10 cellular contexts compared by ENCODE assay signal in the genomic region with DNA sequence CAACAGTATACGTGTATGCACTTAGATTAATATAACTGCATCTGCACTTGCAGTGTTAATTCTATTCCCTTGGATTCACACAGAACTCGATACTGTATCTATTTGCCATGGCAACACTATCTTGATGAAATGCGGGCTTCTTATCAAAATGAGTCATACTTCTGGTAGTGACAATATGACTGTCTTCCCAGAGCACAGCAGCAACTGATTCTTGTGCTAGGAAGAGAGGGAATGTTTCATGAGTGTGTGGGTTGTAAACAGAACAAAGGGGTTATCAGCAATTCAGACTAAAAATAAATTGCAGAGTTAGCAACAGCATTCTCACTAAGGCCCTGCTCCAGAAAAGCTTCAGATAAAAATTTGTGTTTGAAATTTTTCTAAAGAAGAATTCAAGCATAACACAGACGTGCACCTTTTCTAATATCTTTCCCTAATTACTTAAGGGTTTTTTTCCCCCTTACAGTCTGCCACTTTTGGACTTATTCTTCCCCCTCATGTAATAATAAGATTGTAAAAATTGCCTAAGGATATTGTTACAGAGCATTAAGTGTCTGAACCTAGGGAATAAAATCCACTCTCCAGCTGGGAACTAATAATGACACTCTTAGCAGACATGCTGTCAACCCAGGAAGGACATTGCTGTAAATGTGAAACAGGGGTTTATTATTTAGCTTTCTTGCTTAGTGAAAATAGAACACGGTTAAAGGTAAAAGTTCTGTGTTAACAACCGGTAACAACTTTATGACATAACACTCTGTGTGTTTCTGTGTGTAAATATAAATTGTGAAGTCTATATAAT.
DNase-seq lines count a peak whose midpoint lies in the region; ATAC-seq and TF ChIP-seq lines count a peak whose summit lies in the region.
"Had no signal": no experiment of that assay in that cellular context is flagged by ENCODE, and none has a peak within 500 bp of the region (broad histone marks: within the 10 kb centered on the region; RNA-seq: fewer than 3 reads in every experiment).

No MANE protein-coding gene starts in this region.

- ATAC-seq in mucosa of descending colon, result peak; percentile 68
- no peak for ATAC-seq in GM18907 (IDR thresholded peaks at IDR 0.05; ENCODE audit: unreplicated experiment)
- no peak for ATAC-seq in HG02678 (IDR thresholded peaks at IDR 0.05; ENCODE audit: unreplicated experiment)

- intact Hi-C loops in mucosa of descending colon (cut with DNase I, micrococcal nuclease), result no loop called here

- H3K9me3 ChIP-seq in mucosa of descending colon, result no peaks in the 10 kb centered on the region
- H3K9me3 ChIP-seq: upper lobe of left lung had no signal

- no peaks in the 10 kb centered on the region for H3K4me1 ChIP-seq in mucosa of descending colon (ENCODE audit: low read depth)
- H3K4me1 ChIP-seq: upper lobe of left lung had no signal

- H3K4me3 ChIP-seq in mucosa of descending colon, result no peak overlapping the region
- H3K4me3 ChIP-seq: upper lobe of left lung had no signal

- H3K36me3 ChIP-seq in mucosa of descending colon (ENCODE audit: low read depth), result no peaks in the 10 kb centered on the region
- H3K36me3 ChIP-seq: upper lobe of left lung had no signal

- peak; percentile 19 for DNase-seq in DMS79 treated with DMSO at 0.1 percent for 48 hours (lab: John Stamatoyannopoulos, UW)
- DNase-seq in NCI-H2171 (lab: John Stamatoyannopoulos, UW), result peak; percentile 24
- peak in 6 of 61 donors; percentile 9 to 80 (median 21) for DNase-seq in caudate nucleus (lab: John Stamatoyannopoulos, UW)
- DNase-seq in mucosa of descending colon, result no peak
- no peak for DNase-seq in glomerular visceral epithelial cell (ENCODE audit: extremely low spot score)
- DNase-seq in SKM-1 treated with dmso at 0.1 percent for 144 hours (lab: John Stamatoyannopoulos, UW; ENCODE audit: unreplicated experiment), result no peak
- DNase-seq: stimulated activated CD4-positive, alpha-beta T cell treated with anti-CD3 and anti-CD28 coated beads, Interleukin-2, amount 100 ng/mL, for 48 hours; upper lobe of left lung had no signal

- no peak for TF ChIP-seq CTCF in mucosa of descending colon (IDR thresholded peaks at IDR 0.05)

- peak overlapping the region; percentile 32 for H3K27ac ChIP-seq in caudate nucleus (ENCODE audit: low read depth, low read length)
- H3K27ac ChIP-seq: upper lobe of left lung had no signal

Comparison
In these comparisons a context has a peak if more than half of its experiments do, and no peak if none do; other contexts are left out.
1. DNase-seq: peak in DMS79 treated with DMSO at 0.1 percent for 48 hours (single experiment) and NCI-H2171 (single experiment); none in mucosa of descending colon (0 of 3), glomerular visceral epithelial cell (single experiment) and SKM-1 treated with dmso at 0.1 percent for 144 hours (single experiment).